ENCODE assay signal across 8 cellular contexts in genomic region chr6:12957321-12958051, GRCh38.
A peak's percentile ranks its signal among the peaks of the same experiment; 100 is the strongest.
DNase-seq lines count a peak whose midpoint lies in the region; ATAC-seq and TF ChIP-seq lines count a peak whose summit lies in the region.

No MANE protein-coding gene starts in this region.

- peak overlapping the region; percentile 84 for H3K4me3 Mint-ChIP-seq in activated T-helper 1 cell treated with anti-CD3 and anti-CD28 coated beads, Interleukin-12 subunit alpha, Interleukin-12 subunit beta, Interleukin-2, Interleukin-4 antibody, amounts not matched to agents 30 ng/mL and 10 ng/mL and 1 ng/mL, durations not matched to agents 14 hours and 24 hours and 36 hours

- peak overlapping the region; percentile 94 for H2AFZ ChIP-seq in fibroblast of lung (ENCODE audit: low read length)

- peak overlapping the region; percentile 95 for H3K4me2 ChIP-seq in fibroblast of lung (ENCODE audit: extremely low read depth, insufficient read depth, low read length)

- no peak for TF ChIP-seq POLR2A in testis (IDR thresholded peaks at IDR 0.05)

- peaks cover 48% of the 10 kb centered on the region for H3K4me1 Mint-ChIP-seq in activated T-helper 1 cell treated with anti-CD3 and anti-CD28 coated beads, Interleukin-12 subunit alpha, Interleukin-12 subunit beta, Interleukin-2, Interleukin-4 antibody, amounts not matched to agents 30 ng/mL and 10 ng/mL and 1 ng/mL, durations not matched to agents 14 hours and 24 hours and 36 hours (ENCODE audit: low read depth)

- no peaks in the 10 kb centered on the region for H3K27me3 ChIP-seq in fibroblast of lung (ENCODE audit: control insufficient read depth, insufficient read depth, low read length)
- H3K27me3 ChIP-seq in testis: no peaks in the 10 kb centered on the region

- H3K4me1 ChIP-seq in fibroblast of lung (ENCODE audit: control insufficient read depth, extremely low read depth, insufficient read depth, low read length): no peaks in the 10 kb centered on the region
- no peaks in the 10 kb centered on the region for H3K4me1 ChIP-seq in mucosa of descending colon (ENCODE audit: low read depth)
- peaks cover 13% of the 10 kb centered on the region for H3K4me1 ChIP-seq in testis

- H3K27ac ChIP-seq in fibroblast of lung (ENCODE audit: insufficient read depth, low read length) (no peak overlapping the region), testis (peak overlapping the region; percentile 70 to 71)

- no peaks in the 10 kb centered on the region for H3K9me3 Mint-ChIP-seq in activated T-helper 1 cell treated with anti-CD3 and anti-CD28 coated beads, Interleukin-12 subunit alpha, Interleukin-12 subunit beta, Interleukin-2, Interleukin-4 antibody, amounts not matched to agents 30 ng/mL and 10 ng/mL and 1 ng/mL, durations not matched to agents 14 hours and 24 hours and 36 hours

- TF ChIP-seq CTCF in fibroblast of lung (conservative IDR thresholded peaks at IDR 0.05 in 1 of 2, IDR thresholded peaks at IDR 0.05 in 1 of 2; ENCODE audit: low read depth in 1 of 2, low read length in 2 of 2) (no peak), mucosa of descending colon (IDR thresholded peaks at IDR 0.05) (no peak), testis (IDR thresholded peaks at IDR 0.05) (no peak)

- no peaks in the 10 kb centered on the region for H4K20me1 ChIP-seq in fibroblast of lung (ENCODE audit: control insufficient read depth, extremely low read depth, insufficient read depth, low read length)

- no peaks in the 10 kb centered on the region for H3K79me2 ChIP-seq in fibroblast of lung (ENCODE audit: control insufficient read depth, insufficient read depth, low read length)

- WGBS in testis, 2 donors: 0 to 1% methylated on average over 12 to 24 of the region's 24 CpGs

- H3K27ac Mint-ChIP-seq in activated T-helper 1 cell treated with anti-CD3 and anti-CD28 coated beads, Interleukin-12 subunit alpha, Interleukin-12 subunit beta, Interleukin-2, Interleukin-4 antibody, amounts not matched to agents 30 ng/mL and 10 ng/mL and 1 ng/mL, durations not matched to agents 14 hours and 24 hours and 36 hours: no peak overlapping the region

- peaks cover 37% of the 10 kb centered on the region for H3K27me3 Mint-ChIP-seq in activated T-helper 1 cell treated with anti-CD3 and anti-CD28 coated beads, Interleukin-12 subunit alpha, Interleukin-12 subunit beta, Interleukin-2, Interleukin-4 antibody, amounts not matched to agents 30 ng/mL and 10 ng/mL and 1 ng/mL, durations not matched to agents 14 hours and 24 hours and 36 hours (ENCODE audit: insufficient read depth)

- H3K36me3 ChIP-seq in fibroblast of lung (ENCODE audit: control insufficient read depth, insufficient read depth, low read length): no peaks in the 10 kb centered on the region
- H3K36me3 ChIP-seq in mucosa of descending colon (ENCODE audit: low read depth): no peaks in the 10 kb centered on the region
- H3K36me3 ChIP-seq in testis (ENCODE audit: low read depth, missing control alignments): no peaks in the 10 kb centered on the region

- DNase-seq in GDM1 (lab: John Stamatoyannopoulos, UW) (peak; percentile 57), NCI-H146 (lab: John Stamatoyannopoulos, UW) (peak; percentile 64), fibroblast of lung (ENCODE audit: low read depth in 2 of 2) (peak; percentile 48 to 74), mucosa of descending colon (peak; percentile 22 to 54 (median 43)), testis (peak; percentile 51), NOMO-1 treated with DMSO at 0.1 percent for 48 hours (lab: John Stamatoyannopoulos, UW; ENCODE audit: unreplicated experiment) (no peak)
- peak; percentile 2 for DNase-seq in activated T-helper 1 cell treated with anti-CD3 and anti-CD28 coated beads, Interleukin-12 subunit alpha, Interleukin-12 subunit beta, Interleukin-2, Interleukin-4 antibody, amounts not matched to agents 30 ng/mL and 10 ng/mL and 1 ng/mL, durations not matched to agents 14 hours and 24 hours and 36 hours (ENCODE audit: low spot score)

- H3K9me3 ChIP-seq in fibroblast of lung (ENCODE audit: control insufficient read depth, insufficient read depth, low read depth, low read length): no peaks in the 10 kb centered on the region
- no peaks in the 10 kb centered on the region for H3K9me3 ChIP-seq in mucosa of descending colon
- no peaks in the 10 kb centered on the region for H3K9me3 ChIP-seq in testis

- H3K36me3 Mint-ChIP-seq in activated T-helper 1 cell treated with anti-CD3 and anti-CD28 coated beads, Interleukin-12 subunit alpha, Interleukin-12 subunit beta, Interleukin-2, Interleukin-4 antibody, amounts not matched to agents 30 ng/mL and 10 ng/mL and 1 ng/mL, durations not matched to agents 14 hours and 24 hours and 36 hours (ENCODE audit: low read depth): peaks cover 1% of the 10 kb centered on the region

- intact Hi-C loops in activated T-helper 1 cell treated with anti-CD3 and anti-CD28 coated beads, Interleukin-12 subunit alpha, Interleukin-12 subunit beta, Interleukin-2, Interleukin-4 antibody, amounts not matched to agents 30 ng/mL and 10 ng/mL and 1 ng/mL, durations not matched to agents 14 hours and 24 hours and 36 hours (cut with micrococcal nuclease): loop anchor here (5.0 kb wide), 1 partner anchor 370 kb away; the partner anchor contains the start of gene TBC1D7
- intact Hi-C loops in mucosa of descending colon (cut with DNase I, micrococcal nuclease) (no loop called here), testis (cut with DNase I; ENCODE audit: low total_unique reads) (no loop called here)

- ATAC-seq in mucosa of descending colon (peak; percentile 60), GM21423 (IDR thresholded peaks at IDR 0.05; ENCODE audit: unreplicated experiment) (no peak)

- peak overlapping the region; percentile 47 for H3K9ac ChIP-seq in fibroblast of lung (ENCODE audit: insufficient read depth, low read length)

- H3K4me3 ChIP-seq in fibroblast of lung (replicated peaks in 1 of 4; ENCODE audit: control extremely low read depth in 1 of 4, insufficient read depth in 1 of 4, low read depth in 3 of 4, low read length in 4 of 4) (peak overlapping the region; percentile 60 to 74 (median 67)), mucosa of descending colon (peak overlapping the region; percentile 24), testis (peak overlapping the region; percentile 60 to 68)
